Comparison of ENCODE assay signal across 18 cellular contexts in genomic region chr1:36487906-36488305, GRCh38. TPM values are rescaled to one million over a fixed set of nuclear protein-coding genes. Genes with fewer than 3 reads are reported as not detected.
DNase-seq lines count a peak whose midpoint lies in the region; ATAC-seq, FAIRE-seq and TF ChIP-seq lines count a peak whose summit lies in the region.
"Had no signal": no experiment of that assay in that cellular context is flagged by ENCODE, and none has a peak within 500 bp of the region (broad histone marks: within the 10 kb centered on the region; RNA-seq: fewer than 3 reads in every experiment).

No MANE protein-coding gene starts in this region.

- intact Hi-C loops in left lung (cut with DNase I) (no loop called here), kidney (cut with DNase I) (no loop called here)

- no peak for TF ChIP-seq EP300 in A549 (IDR thresholded peaks at IDR 0.05)

- H3K27ac ChIP-seq in A549 (peak overlapping the region; percentile 81 to 84), left lung (peak overlapping the region; percentile 77 to 92), osteoblast (ENCODE audit: low read depth, low read length) (no peak overlapping the region), kidney (ENCODE audit: low read depth in 2 of 2, low read length in 2 of 2) (no peak overlapping the region)

- TF ChIP-seq CTCF in A549 (IDR thresholded peaks at IDR 0.05) (no peak), left lung (IDR thresholded peaks at IDR 0.05) (no peak), osteoblast (IDR thresholded peaks at IDR 0.05; ENCODE audit: extremely low read depth, low read depth, low read length) (no peak), kidney (IDR thresholded peaks at IDR 0.05; ENCODE audit: borderline replicate concordance, extremely low read depth, insufficient read depth) (no peak), D721Med (IDR thresholded peaks at IDR 0.05; ENCODE audit: insufficient read depth, missing control alignments) (no peak)

- H3K27me3 ChIP-seq in left lung (no peaks in the 10 kb centered on the region), osteoblast (ENCODE audit: insufficient read depth, low read length) (peaks cover 22% of the 10 kb centered on the region)

- DNase-seq in A549 (ENCODE audit: low read depth in 1 of 2, low spot score in 1 of 2) (no peak), GM12891 (ENCODE audit: insufficient read length, low spot score) (no peak), left lung (no peak), osteoblast (ENCODE audit: insufficient read length, low spot score, missing footprints) (peak; percentile 26), kidney (no peak), ureter (ENCODE audit: low spot score) (no peak), D721Med (ENCODE audit: insufficient read length, low spot score) (no peak), dermis blood vessel endothelial cell (no peak)
- DNase-seq: AML-193; CD8-positive, alpha-beta memory T cell; DMS 273 treated with DMSO at 0.1 percent for 48 hours; H7; MV-4-11; NCI-H1417 treated with DMSO at 0.1 percent for 48 hours; NCI-H2029; NCI-H510A treated with DMSO at 0.1 percent for 48 hours; SHP77 treated with DMSO at 0.1 percent for 48 hours had no signal

- H3K9me3 ChIP-seq in A549 (no peaks in the 10 kb centered on the region), left lung (no peaks in the 10 kb centered on the region), osteoblast (ENCODE audit: low read depth, low read length) (no peaks in the 10 kb centered on the region), kidney (ENCODE audit: control insufficient read depth in 1 of 2, low read length in 2 of 2) (no peaks in the 10 kb centered on the region)

- POLR2A ChIA-PET in A549 (lab: Yijun Ruan, JAX): interaction anchor here (1.4 kb wide), 1 partner anchor 37 kb away, joined by 5 read pairs; no protein-coding TSS in a partner anchor

- ATAC-seq in A549: no peak
- no peak for ATAC-seq in left lung

- peak overlapping the region; percentile 74 for H3K4me2 ChIP-seq in A549
- no peak overlapping the region for H3K4me2 ChIP-seq in osteoblast (ENCODE audit: insufficient read depth, low read length)

- H3K79me2 ChIP-seq in osteoblast (ENCODE audit: insufficient read depth, low read length): no peaks in the 10 kb centered on the region

- TF ChIP-seq POLR2A in A549 (IDR thresholded peaks at IDR 0.05; ENCODE audit: low read length): no peak
- TF ChIP-seq POLR2A in GM12891 (IDR thresholded peaks at IDR 0.05; ENCODE audit: low read depth, low read length): no peak

- H3K4me3 ChIP-seq in A549: no peak overlapping the region
- no peak overlapping the region for H3K4me3 ChIP-seq in left lung
- no peak overlapping the region for H3K4me3 ChIP-seq in osteoblast (ENCODE audit: insufficient read depth, low read length)
- no peak overlapping the region for H3K4me3 ChIP-seq in kidney (ENCODE audit: low read length in 2 of 2)

- no peak overlapping the region for H3K9ac ChIP-seq in kidney (ENCODE audit: low read length in 2 of 2)

- H4K20me1 ChIP-seq in osteoblast (ENCODE audit: insufficient read depth, low read length): no peaks in the 10 kb centered on the region

- CTCF ChIA-PET in A549 (lab: Yijun Ruan, JAX): no interaction called here

- H3K36me3 ChIP-seq in left lung (no peaks in the 10 kb centered on the region), osteoblast (ENCODE audit: insufficient read depth, low read length) (no peaks in the 10 kb centered on the region), kidney (ENCODE audit: control insufficient read depth in 1 of 2, insufficient read depth in 2 of 2, low read length in 2 of 2) (no peaks in the 10 kb centered on the region)

- H3K4me1 ChIP-seq in A549 (peaks cover 21% of the 10 kb centered on the region), left lung (peaks cover 6 to 67% of the 10 kb centered on the region in 2 donors), osteoblast (ENCODE audit: insufficient read depth, low read length) (no peaks in the 10 kb centered on the region), kidney (ENCODE audit: control insufficient read depth in 1 of 2, insufficient read depth in 1 of 2, low read depth in 1 of 2, low read length in 2 of 2) (peaks cover 0 to 2% of the 10 kb centered on the region in 2 donors)

- FAIRE-seq in A549 (lab: Jason Lieb, UNC) (no peak), GM12891 (lab: Jason Lieb, UNC) (peak; percentile 26), kidney (lab: Jason Lieb, UNC) (no peak), D721Med (lab: Jason Lieb, UNC) (no peak)

- H2AFZ ChIP-seq in osteoblast (ENCODE audit: low read length): no peak overlapping the region

- no peak for TF ChIP-seq RAD21 in A549 (conservative IDR thresholded peaks at IDR 0.05 in 1 of 2, IDR thresholded peaks at IDR 0.05 in 1 of 2)

- WGBS in A549 (ENCODE audit: missing lambda C conversion rate): 85% methylated on average over 3 of the region's 3 CpGs

TF ChIP-seq in GM12891, 5 proteins besides CTCF, POLR2A, EP300 and RAD21:
- TF ChIP-seq SPI1 (IDR thresholded peaks at IDR 0.05; ENCODE audit: low read depth, low read length) (no peak), POU2F2 (IDR thresholded peaks at IDR 0.05; ENCODE audit: low read depth, low read length) (no peak), PAX5 (IDR thresholded peaks at IDR 0.05; ENCODE audit: insufficient read depth, low read length, severe bottlenecking) (no peak), POLR2AphosphoS5 (IDR thresholded peaks at IDR 0.05; ENCODE audit: low read depth, low read length) (no peak), TAF1 (IDR thresholded peaks at IDR 0.05; ENCODE audit: low read depth, low read length) (no peak)

RNA-seq across cellular contexts. Expression of gene CSF3R, which starts 5.2 kb away (rescaled TPM):
- not detected in 2 replicates for polyA plus RNA-seq in A549 (2011; rRNA removed)
- polyA plus RNA-seq in A549 (2012; cell fraction: cytosol; rRNA removed): not detected in 2 replicates
- polyA plus RNA-seq in A549 (2012; cell fraction: nucleus; rRNA removed): 0.01 TPM in 1 of 2 replicates, not detected in the other
- not detected in 3 replicates for polyA plus RNA-seq in A549 (2017; fragmentation: RNase III; extraction: RNeasy Plus Mini Kit Qiagen cat#74134 plus additional on column Dnase treatment)
- 0.05 TPM in 1 of 2 replicates, not detected in the other for polyA minus RNA-seq in A549 (2011; rRNA and poly(A)+ RNA removed)
- 0.19 TPM for polyA plus RNA-seq in GM12891 (2012; ENCODE audit: low read depth, missing spikeins)
- total RNA-seq in left lung: 100 to 1,000 TPM in 1 of 2 donors, 10 to 100 TPM in 1; 63.8 to 334 TPM
- not detected in 2 replicates for total RNA-seq in osteoblast
- 13.3 TPM for total RNA-seq in kidney
- 1.4 TPM for polyA plus RNA-seq in kidney (ENCODE audit: insufficient read depth, low read depth, low replicate concordance)
- 13.7 TPM for total RNA-seq in ureter
- not detected in 2 replicates for total RNA-seq in dermis blood vessel endothelial cell
- total RNA-seq: A673 had no signal
- polyA plus RNA-seq: CD8-positive, alpha-beta memory T cell had no signal

RNA-seq across cellular contexts. Expression of gene MRPS15, which starts 23.7 kb away (rescaled TPM):
- 67.5 and 79.7 TPM in 2 replicates for polyA plus RNA-seq in A549 (2011; rRNA removed)
- polyA plus RNA-seq in A549 (2012; cell fraction: cytosol; rRNA removed): 71.1 and 76.6 TPM in 2 replicates
- polyA plus RNA-seq in A549 (2012; cell fraction: nucleus; rRNA removed): 33.4 and 36.7 TPM in 2 replicates
- polyA plus RNA-seq in A549 (2017; fragmentation: RNase III; extraction: RNeasy Plus Mini Kit Qiagen cat#74134 plus additional on column Dnase treatment): 70.5 to 74.7 TPM (median 73.9 TPM) in 3 replicates
- 14.9 and 15.4 TPM in 2 replicates for polyA minus RNA-seq in A549 (2011; rRNA and poly(A)+ RNA removed)
- 98.8 TPM for polyA plus RNA-seq in GM12891 (2012; ENCODE audit: low read depth, missing spikeins)
- 10 to 100 TPM; 62.7 to 84.2 TPM for total RNA-seq in left lung
- total RNA-seq in osteoblast: 77.1 and 77.2 TPM in 2 replicates
- total RNA-seq in kidney: 48.1 TPM
- 160 TPM for polyA plus RNA-seq in kidney (ENCODE audit: insufficient read depth, low read depth, low replicate concordance)
- total RNA-seq in ureter: 59.9 TPM
- 57.7 and 88.7 TPM in 2 replicates for total RNA-seq in dermis blood vessel endothelial cell

RNA-seq across cellular contexts. Expression of gene OSCP1, which starts 37.7 kb away (rescaled TPM):
- polyA plus RNA-seq in A549 (2011; rRNA removed): 6.6 and 6.8 TPM in 2 replicates
- polyA plus RNA-seq in A549 (2012; cell fraction: cytosol; rRNA removed): 3.3 and 3.4 TPM in 2 replicates
- 1.8 and 4.3 TPM in 2 replicates for polyA plus RNA-seq in A549 (2012; cell fraction: nucleus; rRNA removed)
- polyA plus RNA-seq in A549 (2017; fragmentation: RNase III; extraction: RNeasy Plus Mini Kit Qiagen cat#74134 plus additional on column Dnase treatment): 4.0 to 4.8 TPM (median 4.6 TPM) in 3 replicates
- polyA minus RNA-seq in A549 (2011; rRNA and poly(A)+ RNA removed): 6.7 and 7.8 TPM in 2 replicates
- 2.6 TPM for polyA plus RNA-seq in GM12891 (2012; ENCODE audit: low read depth, missing spikeins)
- 10 to 100 TPM in 1 of 2 donors, 1 to 10 TPM in 1; 9.3 to 10.4 TPM for total RNA-seq in left lung
- 14.5 and 15.6 TPM in 2 replicates for total RNA-seq in osteoblast
- 22.0 TPM for total RNA-seq in kidney
- 27.8 TPM for polyA plus RNA-seq in kidney (ENCODE audit: insufficient read depth, low read depth, low replicate concordance)
- 13.4 TPM for total RNA-seq in ureter
- 3.5 and 6.5 TPM in 2 replicates for total RNA-seq in dermis blood vessel endothelial cell
- polyA plus RNA-seq: CD8-positive, alpha-beta memory T cell had no signal

Comparison
In these comparisons a context has a peak if more than half of its experiments do, and no peak if none do; other contexts are left out.
1. H3K27ac ChIP-seq: peak in A549 (2 of 2) and left lung (2 of 2); none in osteoblast (single experiment) and kidney (0 of 2).
2. RNA of gene CSF3R, which starts 5.2 kb away (total RNA-seq): 63.8 to 334 TPM in left lung, 13.7 TPM in ureter (single experiment) and 13.3 TPM in kidney (single experiment); not detected in osteoblast and not detected in dermis blood vessel endothelial cell; every median in the first group is over 10 times any median in the second.